In genomic region chr10:21464134-21464533, GRCh38 we compare ENCODE assay signal across 30 cellular contexts.
DNase-seq lines count a peak whose midpoint lies in the region; ATAC-seq and TF ChIP-seq lines count a peak whose summit lies in the region.
"Had no signal": no experiment of that assay in that cellular context is flagged by ENCODE, and none has a peak within 500 bp of the region (broad histone marks: within the 10 kb centered on the region; RNA-seq: fewer than 3 reads in every experiment).

No MANE protein-coding gene starts in this region.

- no peaks in the 10 kb centered on the region for H3K9me3 ChIP-seq in neuronal stem cell (replicated peaks in 1 of 2; ENCODE audit: control insufficient read depth in 2 of 2, insufficient read depth in 1 of 2, low read depth in 1 of 2, low read length in 2 of 2)
- H3K9me3 ChIP-seq: adrenal gland, colonic mucosa, prostate gland had no signal

- H3K4me2 ChIP-seq in GM23338 (no peak overlapping the region), neuronal stem cell (ENCODE audit: insufficient read depth, low read length, poor library complexity, severe bottlenecking) (no peak overlapping the region)
- H3K4me2 ChIP-seq: hepatocyte had no signal

- H3K27me3 ChIP-seq in GM23338 (ENCODE audit: insufficient read depth) (no peaks in the 10 kb centered on the region), neuronal stem cell (ENCODE audit: control insufficient read depth in 3 of 3, insufficient read depth in 3 of 3, low read depth in 1 of 3, low read length in 3 of 3) (no peaks in the 10 kb centered on the region)
- H3K27me3 ChIP-seq: adrenal gland, cardiac muscle cell, colonic mucosa, hepatocyte had no signal

- ATAC-seq in GM23338 = no peak
- ATAC-seq: effector memory CD8-positive, alpha-beta T cell; esophagus mucosa; left colon; WTC11 had no signal

- no peak overlapping the region for H2BK12ac ChIP-seq in neuronal stem cell (ENCODE audit: low read length)

- no peak for TF ChIP-seq CTCF in AG10803 (conservative IDR thresholded peaks at IDR 0.05; ENCODE audit: low read length)
- no peak for TF ChIP-seq CTCF in GM23338 (conservative IDR thresholded peaks at IDR 0.05; ENCODE audit: low read depth in 2 of 2)
- no peak for TF ChIP-seq CTCF in cardiac fibroblast (IDR thresholded peaks at IDR 0.05; ENCODE audit: low read depth, low read length)

- no peak overlapping the region for H4K8ac ChIP-seq in neuronal stem cell (ENCODE audit: low read depth, low read length)

- no peaks in the 10 kb centered on the region for H3K9me2 ChIP-seq in GM23338 (ENCODE audit: insufficient read depth)

- H2AK5ac ChIP-seq in neuronal stem cell (ENCODE audit: low read depth, low read length) = no peak overlapping the region

- H3K27me3 Mint-ChIP-seq in GM23338 (ENCODE audit: insufficient read depth, low read depth, poor library complexity) = no peaks in the 10 kb centered on the region
- H3K27me3 Mint-ChIP-seq in activated naive CD4-positive, alpha-beta T cell treated with anti-CD3 and anti-CD28 coated beads, Interleukin-2, amount 10 ng/mL, durations not matched to agents 7 days and 5 days = no peaks in the 10 kb centered on the region

- H3K9me3 Mint-ChIP-seq in GM23338 = no peaks in the 10 kb centered on the region
- peaks cover 3% of the 10 kb centered on the region for H3K9me3 Mint-ChIP-seq in activated naive CD4-positive, alpha-beta T cell treated with anti-CD3 and anti-CD28 coated beads, Interleukin-2, amount 10 ng/mL, durations not matched to agents 7 days and 5 days
- H3K9me3 Mint-ChIP-seq: effector memory CD8-positive, alpha-beta T cell; WTC11 had no signal

- H3K4me1 Mint-ChIP-seq in GM23338 = no peaks in the 10 kb centered on the region
- no peaks in the 10 kb centered on the region for H3K4me1 Mint-ChIP-seq in activated naive CD4-positive, alpha-beta T cell treated with anti-CD3 and anti-CD28 coated beads, Interleukin-2, amount 10 ng/mL, durations not matched to agents 7 days and 5 days
- H3K4me1 Mint-ChIP-seq: WTC11 had no signal

- DNase-seq in AG10803 (ENCODE audit: low read depth) (peak; percentile 60), GM23338 (ENCODE audit: low spot score) (no peak), cardiac fibroblast (ENCODE audit: low read depth in 2 of 2) (peak; percentile 7 to 11), neuronal stem cell (ENCODE audit: low spot score) (no peak), SKM-1 treated with dmso at 0.1 percent for 144 hours (lab: John Stamatoyannopoulos, UW; ENCODE audit: unreplicated experiment) (no peak)
- DNase-seq in activated naive CD4-positive, alpha-beta T cell treated with anti-CD3 and anti-CD28 coated beads, Interleukin-2, amount 10 ng/mL, durations not matched to agents 7 days and 5 days = no peak
- no peak for DNase-seq in stimulated activated naive CD4-positive, alpha-beta T cell (lab: John Stamatoyannopoulos, UW)
- no peak for DNase-seq in activated CD4-positive, alpha-beta T cell treated with anti-CD3 and anti-CD28 coated beads, Interleukin-2, amount 50 U/mL, for 48 hours
- DNase-seq: ACHN; activated CD4-positive, alpha-beta T cell treated with anti-CD3 and anti-CD28 coated beads, Interleukin-2, amount 50 U/mL, for 1 hour; activated naive CD4-positive, alpha-beta T cell treated with Interleukin-2 at 50 U/mL for 16 hours; adrenal gland; colonic mucosa; effector memory CD8-positive, alpha-beta T cell; IMR-90; left colon; NCI-H1048; NCI-H187; NCI-H2171 treated with DMSO at 0.1 percent for 48 hours; NCI-H510A treated with DMSO at 0.1 percent for 48 hours; SHP77; stimulated activated CD4-positive, alpha-beta T cell treated with anti-CD3 and anti-CD28 coated beads, Interleukin-15, amount 100 ng/mL, for 24 hours; stimulated activated naive CD4-positive, alpha-beta T cell treated with Interleukin-2 at 50 U/mL for 16 hours; T1000 had no signal

- H3K79me2 ChIP-seq in GM23338 (replicated peaks; ENCODE audit: insufficient read depth) = no peaks in the 10 kb centered on the region
- H3K79me2 ChIP-seq: hepatocyte had no signal

- H2BK120ac ChIP-seq in neuronal stem cell (ENCODE audit: low read depth, low read length) = no peak overlapping the region

- no peak overlapping the region for H3K27ac Mint-ChIP-seq in GM23338
- no peak overlapping the region for H3K27ac Mint-ChIP-seq in activated naive CD4-positive, alpha-beta T cell treated with anti-CD3 and anti-CD28 coated beads, Interleukin-2, amount 10 ng/mL, durations not matched to agents 7 days and 5 days
- H3K27ac Mint-ChIP-seq: effector memory CD8-positive, alpha-beta T cell; WTC11 had no signal

- no peaks in the 10 kb centered on the region for H3K79me1 ChIP-seq in neuronal stem cell (ENCODE audit: low read depth, low read length)

- H2AFZ ChIP-seq in GM23338 = peak overlapping the region; percentile 76; the same call in 1 of the 2 replicates
- no peak overlapping the region for H2AFZ ChIP-seq in neuronal stem cell (ENCODE audit: low read length)
- H2AFZ ChIP-seq: hepatocyte had no signal

- no peak overlapping the region for H3K14ac ChIP-seq in neuronal stem cell (ENCODE audit: low read length)

- no peaks in the 10 kb centered on the region for H3F3A ChIP-seq in GM23338 (replicated peaks; ENCODE audit: low read depth)

- no peak overlapping the region for H3K4me3 ChIP-seq in AG10803 (ENCODE audit: low read length)
- H3K4me3 ChIP-seq in GM23338 = no peak overlapping the region
- H3K4me3 ChIP-seq in cardiac fibroblast (replicated peaks in 1 of 2; ENCODE audit: low read depth in 2 of 2, low read length in 2 of 2) = no peak overlapping the region
- H3K4me3 ChIP-seq in neuronal stem cell (ENCODE audit: low read length in 2 of 2) = no peak overlapping the region
- H3K4me3 ChIP-seq: adrenal gland, cardiac muscle cell, colonic mucosa, hepatocyte, prostate gland had no signal

- H3K4ac ChIP-seq in neuronal stem cell (ENCODE audit: low read length) = no peak overlapping the region

- H3K36me3 ChIP-seq in GM23338 (ENCODE audit: insufficient read depth) (no peaks in the 10 kb centered on the region), neuronal stem cell (replicated peaks in 1 of 2; ENCODE audit: control insufficient read depth in 2 of 2, insufficient read depth in 2 of 2, low read length in 2 of 2) (no peaks in the 10 kb centered on the region)
- H3K36me3 ChIP-seq: adrenal gland, cardiac muscle cell, colonic mucosa, prostate gland had no signal

- no peaks in the 10 kb centered on the region for H3K36me3 Mint-ChIP-seq in GM23338 (ENCODE audit: low read depth)
- H3K36me3 Mint-ChIP-seq in activated naive CD4-positive, alpha-beta T cell treated with anti-CD3 and anti-CD28 coated beads, Interleukin-2, amount 10 ng/mL, durations not matched to agents 7 days and 5 days = no peaks in the 10 kb centered on the region
- H3K36me3 Mint-ChIP-seq: WTC11 had no signal

- no peak overlapping the region for H3K23ac ChIP-seq in neuronal stem cell (ENCODE audit: low read depth, low read length, poor library complexity)

- no peak overlapping the region for H3K9ac ChIP-seq in neuronal stem cell (ENCODE audit: low read depth, low read length, poor library complexity)

- H3K4me3 Mint-ChIP-seq in GM23338 = no peak overlapping the region
- H3K4me3 Mint-ChIP-seq in activated naive CD4-positive, alpha-beta T cell treated with anti-CD3 and anti-CD28 coated beads, Interleukin-2, amount 10 ng/mL, durations not matched to agents 7 days and 5 days = no peak overlapping the region
- H3K4me3 Mint-ChIP-seq: effector memory CD8-positive, alpha-beta T cell; WTC11 had no signal

- no CpG with 5 or more reads among the region's 7 CpGs for WGBS in neuronal stem cell (ENCODE audit: extremely low coverage in 2 of 2, insufficient read length in 2 of 2, insufficient replicate concordance in 1 of 2), 2 donors

- CTCF ChIA-PET in activated naive CD4-positive, alpha-beta T cell treated with anti-CD3 and anti-CD28 coated beads, Interleukin-2, amount 10 ng/mL, durations not matched to agents 7 days and 5 days (lab: Charles Lee) = no interaction called here

- H3K4me1 ChIP-seq in GM23338 (ENCODE audit: insufficient read depth) (no peaks in the 10 kb centered on the region), neuronal stem cell (ENCODE audit: control insufficient read depth in 2 of 2, insufficient read depth in 1 of 2, low read depth in 1 of 2, low read length in 2 of 2) (no peaks in the 10 kb centered on the region)
- H3K4me1 ChIP-seq: adrenal gland, colonic mucosa, prostate gland had no signal

- H2BK15ac ChIP-seq in neuronal stem cell (ENCODE audit: low read length) = no peak overlapping the region

- H3K27ac ChIP-seq in GM23338 (ENCODE audit: low read depth) (no peak overlapping the region), neuronal stem cell (replicated peaks; ENCODE audit: low read length) (no peak overlapping the region)
- H3K27ac ChIP-seq: adrenal gland, C4-2B, cardiac muscle cell, colonic mucosa, hepatocyte, prostate gland had no signal

- no peaks in the 10 kb centered on the region for H4K20me1 ChIP-seq in GM23338 (replicated peaks; ENCODE audit: insufficient read depth)

- H2BK5ac ChIP-seq in neuronal stem cell (ENCODE audit: low read length) = no peak overlapping the region

- H3K18ac ChIP-seq in neuronal stem cell (ENCODE audit: low read length) = peak overlapping the region; percentile 51

- no peak overlapping the region for H4K91ac ChIP-seq in neuronal stem cell (ENCODE audit: low read depth, low read length, poor library complexity)

TF ChIP-seq in GM23338, 12 proteins besides CTCF, POLR2A, EP300 and RAD21 (continues in another document):
- TF ChIP-seq ZNF114 (CRISPR knock-in tag; IDR thresholded peaks at IDR 0.05) = no peak

Comparison
In these comparisons a context has a peak if more than half of its experiments do, and no peak if none do; other contexts are left out.
1. DNase-seq: peak in AG10803 (single experiment) and cardiac fibroblast (2 of 2); none in GM23338 (single experiment), neuronal stem cell (single experiment), activated naive CD4-positive, alpha-beta T cell treated with anti-CD3 and anti-CD28 coated beads, Interleukin-2, amount 10 ng/mL, durations not matched to agents 7 days and 5 days (single experiment), SKM-1 treated with dmso at 0.1 percent for 144 hours (single experiment), stimulated activated naive CD4-positive, alpha-beta T cell (0 of 6) and activated CD4-positive, alpha-beta T cell treated with anti-CD3 and anti-CD28 coated beads, Interleukin-2, amount 50 U/mL, for 48 hours (0 of 2).